17 cellular contexts compared by ENCODE assay signal in genomic region chr13:24458736-24459135, GRCh38. TPM values are rescaled to one million over a fixed set of nuclear protein-coding genes. Genes with fewer than 3 reads are reported as not detected.
A peak's percentile ranks its signal among the peaks of the same experiment; 100 is the strongest.
DNase-seq lines count a peak whose midpoint lies in the region; ATAC-seq and TF ChIP-seq lines count a peak whose summit lies in the region.
"Had no signal": no experiment of that assay in that cellular context is flagged by ENCODE, and none has a peak within 500 bp of the region (broad histone marks: within the 10 kb centered on the region; RNA-seq: fewer than 3 reads in every experiment).

No MANE protein-coding gene starts in this region.

- H3K4me1 ChIP-seq in breast epithelium (no peaks in the 10 kb centered on the region), OCI-LY7 (ENCODE audit: insufficient read depth, low read length, poor library complexity, severe bottlenecking) (no peaks in the 10 kb centered on the region)

- H3K4me1 Mint-ChIP-seq in activated naive CD4-positive, alpha-beta T cell treated with anti-CD3 and anti-CD28 coated beads, Interleukin-2, amount 10 ng/mL, durations not matched to agents 7 days and 5 days: peaks cover 23% of the 10 kb centered on the region
- peaks cover 16% of the 10 kb centered on the region for H3K4me1 Mint-ChIP-seq in activated T-helper 17 cell treated with anti-CD3 and anti-CD28 coated beads, Interleukin-2, amount 50 U/mL, for 72 hours

- H4K20me1 ChIP-seq in OCI-LY7 (ENCODE audit: insufficient read depth, low read length): no peaks in the 10 kb centered on the region

- H3K4me3 ChIP-seq in fibroblast of pulmonary artery (replicated peaks; ENCODE audit: low read depth, low read length) (no peak overlapping the region), breast epithelium (no peak overlapping the region), OCI-LY7 (ENCODE audit: low read depth, low read length, poor library complexity, severe bottlenecking) (no peak overlapping the region)

- H2AFZ ChIP-seq in OCI-LY7 (ENCODE audit: low read length): no peak overlapping the region

- no peak for TF ChIP-seq POLR2A in breast epithelium (IDR thresholded peaks at IDR 0.05)

- no peak for DNase-seq in activated naive CD4-positive, alpha-beta T cell treated with anti-CD3 and anti-CD28 coated beads, Interleukin-2, amount 10 ng/mL, durations not matched to agents 7 days and 5 days
- DNase-seq in activated naive CD4-positive, alpha-beta T cell treated with Interleukin-2 at 50 U/mL for 16 hours: no peak
- peak; percentile 33 for DNase-seq in fibroblast of pulmonary artery (ENCODE audit: low read depth)
- no peak for DNase-seq in breast epithelium (ENCODE audit: low spot score in 2 of 2)
- no peak for DNase-seq in OCI-LY7 (ENCODE audit: low spot score)
- DNase-seq in NCI-H524 treated with DMSO at 0.1 percent for 48 hours (lab: John Stamatoyannopoulos, UW): no peak
- DNase-seq: AML-193; Calu3; GOT3; KBM-7; NCI-H1092; NCI-H2227 treated with DMSO at 0.1 percent for 48 hours; NCI-H526; NK-92 treated with Interleukin-12 subunit alpha and Interleukin-12 subunit beta, amount 100 ng/mL, for 24 hours; PC-3 had no signal

- ATAC-seq in activated T-helper 17 cell treated with anti-CD3 and anti-CD28 coated beads, Interleukin-2, amount 50 U/mL, for 72 hours (replicated peaks): peak; percentile 11
- no peak for ATAC-seq in HG02981 (IDR thresholded peaks at IDR 0.05; ENCODE audit: unreplicated experiment)
- ATAC-seq: PC-3 had no signal

- intact Hi-C loops in breast epithelium (cut with DNase I; ENCODE audit: low total_unique reads): no loop called here
- intact Hi-C loops in OCI-LY7 (cut with micrococcal nuclease; ENCODE audit: unreplicated experiment): no loop called here

- H3K27me3 ChIP-seq in breast epithelium: no peaks in the 10 kb centered on the region

- no peak overlapping the region for H3K27ac ChIP-seq in breast epithelium
- H3K27ac ChIP-seq in OCI-LY7 (ENCODE audit: low read depth, low read length, poor library complexity, severe bottlenecking): no peak overlapping the region

- H3K9me3 ChIP-seq in breast epithelium: no peaks in the 10 kb centered on the region
- H3K9me3 ChIP-seq in OCI-LY7 (ENCODE audit: low read length): no peaks in the 10 kb centered on the region

- CTCF ChIA-PET in activated naive CD4-positive, alpha-beta T cell treated with anti-CD3 and anti-CD28 coated beads, Interleukin-2, amount 10 ng/mL, durations not matched to agents 7 days and 5 days (lab: Charles Lee): interaction anchor here (0.7 kb wide), 1 partner anchor 271 kb away, joined by 3 read pairs; no protein-coding TSS in a partner anchor
- CTCF ChIA-PET in OCI-LY7 (lab: Charles Lee; ENCODE audit: unreplicated experiment): no interaction called here

- no peaks in the 10 kb centered on the region for H3K27me3 Mint-ChIP-seq in activated naive CD4-positive, alpha-beta T cell treated with anti-CD3 and anti-CD28 coated beads, Interleukin-2, amount 10 ng/mL, durations not matched to agents 7 days and 5 days
- H3K27me3 Mint-ChIP-seq in activated T-helper 17 cell treated with anti-CD3 and anti-CD28 coated beads, Interleukin-2, amount 50 U/mL, for 72 hours: no peaks in the 10 kb centered on the region

- no peak overlapping the region for H3K4me2 ChIP-seq in OCI-LY7 (ENCODE audit: low read length)

- H3K4me3 Mint-ChIP-seq in activated naive CD4-positive, alpha-beta T cell treated with anti-CD3 and anti-CD28 coated beads, Interleukin-2, amount 10 ng/mL, durations not matched to agents 7 days and 5 days: no peak overlapping the region
- no peak overlapping the region for H3K4me3 Mint-ChIP-seq in activated T-helper 17 cell treated with anti-CD3 and anti-CD28 coated beads, Interleukin-2, amount 50 U/mL, for 72 hours

- no peaks in the 10 kb centered on the region for H3K9me2 ChIP-seq in OCI-LY7 (ENCODE audit: insufficient read depth, low read length)

- no peaks in the 10 kb centered on the region for H3K9me3 Mint-ChIP-seq in activated naive CD4-positive, alpha-beta T cell treated with anti-CD3 and anti-CD28 coated beads, Interleukin-2, amount 10 ng/mL, durations not matched to agents 7 days and 5 days
- no peaks in the 10 kb centered on the region for H3K9me3 Mint-ChIP-seq in activated T-helper 17 cell treated with anti-CD3 and anti-CD28 coated beads, Interleukin-2, amount 50 U/mL, for 72 hours

- peaks cover 52% of the 10 kb centered on the region for H3K36me3 Mint-ChIP-seq in activated naive CD4-positive, alpha-beta T cell treated with anti-CD3 and anti-CD28 coated beads, Interleukin-2, amount 10 ng/mL, durations not matched to agents 7 days and 5 days
- peaks cover 84% of the 10 kb centered on the region for H3K36me3 Mint-ChIP-seq in activated T-helper 17 cell treated with anti-CD3 and anti-CD28 coated beads, Interleukin-2, amount 50 U/mL, for 72 hours (ENCODE audit: low read depth)

- no TSS peak for BruUV-seq in OCI-LY7 (replicated peaks; lab: Mats Ljungman, UMichigan)

- TF ChIP-seq CTCF in fibroblast of pulmonary artery (IDR thresholded peaks at IDR 0.05; ENCODE audit: low read length, missing control alignments) (no peak), breast epithelium (IDR thresholded peaks at IDR 0.05) (no peak), OCI-LY7 (conservative IDR thresholded peaks at IDR 0.05; ENCODE audit: low read length) (no peak)

- peaks cover 12% of the 10 kb centered on the region for H3K36me3 ChIP-seq in breast epithelium
- peaks cover 70% of the 10 kb centered on the region for H3K36me3 ChIP-seq in OCI-LY7 (ENCODE audit: insufficient read depth, low read length)

- POLR2A ChIA-PET in OCI-LY7 (lab: Charles Lee): interaction anchor here (0.7 kb wide), 1 partner anchor 183 kb away, joined by 3 read pairs; no protein-coding TSS in a partner anchor

- H3K27ac Mint-ChIP-seq in activated naive CD4-positive, alpha-beta T cell treated with anti-CD3 and anti-CD28 coated beads, Interleukin-2, amount 10 ng/mL, durations not matched to agents 7 days and 5 days: peak overlapping the region; percentile 72
- no peak overlapping the region for H3K27ac Mint-ChIP-seq in activated T-helper 17 cell treated with anti-CD3 and anti-CD28 coated beads, Interleukin-2, amount 50 U/mL, for 72 hours

- H3K79me2 ChIP-seq in OCI-LY7 (ENCODE audit: insufficient read depth, low read depth, low read length): no peaks in the 10 kb centered on the region

RNA-seq across cellular contexts. Expression of gene PARP4, which starts 53.8 kb away (rescaled TPM):
- total RNA-seq in activated T-helper 17 cell treated with anti-CD3 and anti-CD28 coated beads, Interleukin-2, amount 50 U/mL, for 72 hours: 10 to 100 TPM; 38.1 to 50.0 TPM
- 10 to 100 TPM; 54.1 to 67.0 (median 62.5) TPM for total RNA-seq in breast epithelium
- 34.2 and 34.4 TPM in 2 replicates for total RNA-seq in OCI-LY7 (2014; rRNA removed; shearing (Covaris generic))
- 48.5 and 50.8 TPM in 2 replicates for total RNA-seq in OCI-LY7 (2022)
